In the genomic region with DNA sequence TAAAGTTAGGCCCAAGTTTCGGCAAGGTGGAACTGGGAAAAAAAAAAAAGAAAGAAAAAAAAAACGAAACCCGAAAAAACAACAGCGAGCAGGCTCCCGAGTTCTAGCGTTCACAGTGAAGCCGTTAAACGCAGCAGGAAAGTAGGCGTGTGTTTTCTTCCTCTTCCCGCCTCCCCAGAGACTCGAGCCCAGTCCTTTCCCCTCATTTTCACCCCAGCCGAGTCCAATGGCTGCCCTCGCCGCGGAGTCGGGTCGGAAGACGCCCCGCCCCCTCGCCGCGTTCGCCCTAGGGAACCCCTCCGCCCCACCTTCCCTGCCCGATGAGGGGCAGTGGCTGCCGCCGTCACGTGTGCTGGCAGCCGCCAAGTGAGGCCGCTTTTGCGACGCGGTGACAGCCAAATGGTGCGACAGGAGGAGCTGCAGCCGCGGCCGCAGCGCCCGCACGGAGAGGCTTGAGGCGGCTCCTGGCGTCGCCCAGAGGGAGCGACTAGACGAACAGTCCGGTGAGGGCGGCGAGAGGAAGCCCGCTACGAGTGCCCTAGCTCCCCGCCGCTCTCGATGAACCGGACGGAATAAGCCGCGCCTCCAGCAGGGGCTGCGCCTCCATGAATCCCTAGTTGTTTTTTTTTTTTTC, we compare ENCODE assay signal across 8 cellular contexts. TPM values are rescaled to one million over a fixed set of nuclear protein-coding genes. Genes with fewer than 3 reads are reported as not detected.
DNase-seq lines count a peak whose midpoint lies in the region; ATAC-seq and TF ChIP-seq lines count a peak whose summit lies in the region.

TSS of gene PKN2 (plus strand) at position 426 of the 634 bp plus-strand sequence. CDS start 308 bp downstream, outside the sequence.

- H3K27ac ChIP-seq in angular gyrus (ENCODE audit: low read depth, low read length) (peak within 1 kb of the TSS; percentile 80), left ventricle myocardium inferior (replicated peaks) (peak within 1 kb of the TSS; percentile 97), prostate gland (peak within 1 kb of the TSS; percentile 88 to 90), urinary bladder (ENCODE audit: low read depth) (peak within 1 kb of the TSS; percentile 95)

- peak; percentile 91 for TF ChIP-seq POLR2A in prostate gland (IDR thresholded peaks at IDR 0.05)

- H3K27me3 ChIP-seq in left ventricle myocardium inferior (ENCODE audit: low read depth) (no peaks in the 10 kb centered on the region), prostate gland (replicated peaks; ENCODE audit: insufficient read depth) (no peaks in the 10 kb centered on the region)

- H3K36me3 ChIP-seq in left ventricle myocardium inferior (no peaks in the 10 kb centered on the region), prostate gland (no peaks in the 10 kb centered on the region), urinary bladder (ENCODE audit: insufficient read depth) (no peaks in the 10 kb centered on the region)

- under 1% methylated on average over 58 of the region's 58 CpGs for WGBS in prostate gland
- under 1% methylated on average over 58 of the region's 58 CpGs for WGBS in urinary bladder

- TF ChIP-seq CTCF in left ventricle myocardium inferior (IDR thresholded peaks at IDR 0.05; ENCODE audit: borderline replicate concordance), result peak; percentile 44
- TF ChIP-seq CTCF in prostate gland (IDR thresholded peaks at IDR 0.05), result peak in 2 of 4 experiments; percentile 53 to 70

- DNase-seq in NCI-H187 (lab: John Stamatoyannopoulos, UW) (peak; percentile 96 to 97), T-helper 2 cell (peak; percentile 92 to 100 (median 97)), left ventricle myocardium inferior (peak; percentile 97), prostate gland (ENCODE audit: low spot score) (peak; percentile 98)

- ATAC-seq in GM18499 (IDR thresholded peaks at IDR 0.05; ENCODE audit: insufficient read depth, unreplicated experiment) (peak; percentile 76), HG02943 (IDR thresholded peaks at IDR 0.05; ENCODE audit: low read depth, unreplicated experiment) (peak; percentile 85)

- H3K4me3 ChIP-seq in left ventricle myocardium inferior (peak within 1 kb of the TSS; percentile 98), prostate gland (peak within 1 kb of the TSS; percentile 85 to 88), urinary bladder (ENCODE audit: low read depth, low read length) (peak within 1 kb of the TSS; percentile 91)

- H3K9me3 ChIP-seq in left ventricle myocardium inferior (replicated peaks), result no peaks in the 10 kb centered on the region
- H3K9me3 ChIP-seq in prostate gland, result no peaks in the 10 kb centered on the region

- intact Hi-C loops in left ventricle myocardium inferior (cut with micrococcal nuclease) (no loop called here), prostate gland (cut with DNase I) (no loop called here)

- peaks cover 49% of the 10 kb centered on the region for H3K4me1 ChIP-seq in left ventricle myocardium inferior
- H3K4me1 ChIP-seq in prostate gland (replicated peaks), result no peaks in the 10 kb centered on the region
- no peaks in the 10 kb centered on the region for H3K4me1 ChIP-seq in urinary bladder (ENCODE audit: insufficient read depth)

RNA-seq across cellular contexts. Expression of gene PKN2, which starts in this region (rescaled TPM):
- total RNA-seq in left ventricle myocardium inferior (28.2 TPM), prostate gland (10 to 100 TPM; 35.2 to 36.2 TPM), urinary bladder (113 TPM)
- polyA plus RNA-seq in urinary bladder, result 15.8 TPM

Comparison
In these comparisons a context has a peak if more than half of its experiments do, and no peak if none do; other contexts are left out.
1. Peak in every context shown above with its lines: DNase-seq, ATAC-seq, H3K4me3 ChIP-seq and H3K27ac ChIP-seq.